In genomic region chr2:168183308-168183997, GRCh38 we compare ENCODE assay signal across 2 cellular contexts.
TF ChIP-seq lines count a peak whose summit lies in the region.

No MANE protein-coding gene starts in this region.

TF ChIP-seq in HCT116, 20 proteins besides CTCF, POLR2A, EP300 and RAD21:
- TF ChIP-seq FOSL1 (IDR thresholded peaks at IDR 0.05; ENCODE audit: low read depth), result no peak
- no peak for TF ChIP-seq JUND (IDR thresholded peaks at IDR 0.05)
- TF ChIP-seq POLR2AphosphoS5 (IDR thresholded peaks at IDR 0.05; ENCODE audit: low read depth, low read length), result 0 out of 2 replicates have a peak, but pooled peaks have one; percentile 4

TF ChIP-seq in SK-N-SH, 30 proteins besides CTCF, POLR2A, EP300 and RAD21:
- TF ChIP-seq GABPA (IDR thresholded peaks at IDR 0.05; ENCODE audit: low read depth) (no peak), FOXJ3 (CRISPR knock-in tag; IDR thresholded peaks at IDR 0.05) (no peak), SIN3A (IDR thresholded peaks at IDR 0.05; ENCODE audit: borderline replicate concordance, low read depth, low read length) (no peak), GATA2 (CRISPR knock-in tag; IDR thresholded peaks at IDR 0.05) (no peak), YY1 (IDR thresholded peaks at IDR 0.05; ENCODE audit: low read depth) (no peak), RCOR1 (IDR thresholded peaks at IDR 0.05; ENCODE audit: low read length) (no peak), IRF3 (IDR thresholded peaks at IDR 0.05; ENCODE audit: low read depth, low read length) (no peak), PBX3 (IDR thresholded peaks at IDR 0.05) (no peak), EZH2phosphoT487 (IDR thresholded peaks at IDR 0.05; ENCODE audit: borderline replicate concordance, low read depth) (no peak), CHD2 (IDR thresholded peaks at IDR 0.05; ENCODE audit: low read length, partially characterized antibody) (no peak), ZBTB33 (IDR thresholded peaks at IDR 0.05; ENCODE audit: borderline replicate concordance, low read depth) (no peak), TEAD4 (IDR thresholded peaks at IDR 0.05; ENCODE audit: borderline replicate concordance, insufficient read depth) (no peak), MXI1 (IDR thresholded peaks at IDR 0.05; ENCODE audit: low read depth, low read length) (no peak), REST (IDR thresholded peaks at IDR 0.05; ENCODE audit: low read depth, low read length) (no peak), TAF1 (IDR thresholded peaks at IDR 0.05; ENCODE audit: borderline replicate concordance, low read depth, low read length) (no peak), JUND (IDR thresholded peaks at IDR 0.05) (no peak), MAX (IDR thresholded peaks at IDR 0.05; ENCODE audit: low read depth) (no peak)
